ENCODE assay signal across 26 cellular contexts in genomic region chr10:1365540-1366082, GRCh38.
DNase-seq lines count a peak whose midpoint lies in the region; ATAC-seq, FAIRE-seq and TF ChIP-seq lines count a peak whose summit lies in the region.
"Had no signal": no experiment of that assay in that cellular context is flagged by ENCODE, and none has a peak within 500 bp of the region (broad histone marks: within the 10 kb centered on the region; RNA-seq: fewer than 3 reads in every experiment).

No MANE protein-coding gene starts in this region.

- H4K20me1 ChIP-seq in endothelial cell of umbilical vein (replicated peaks; ENCODE audit: control insufficient read depth, extremely low read depth, insufficient read depth, low read length), result no peaks in the 10 kb centered on the region

- H3K9me3 ChIP-seq in endothelial cell of umbilical vein (replicated peaks; ENCODE audit: control insufficient read depth, insufficient read depth, low read length), result no peaks in the 10 kb centered on the region
- H3K9me3 ChIP-seq: HAP-1, SJCRH30 had no signal

- H3K36me3 ChIP-seq in H7 (replicated peaks; ENCODE audit: control insufficient read depth, insufficient read depth, low read length), result no peaks in the 10 kb centered on the region
- H3K36me3 ChIP-seq in endothelial cell of umbilical vein (ENCODE audit: control insufficient read depth in 2 of 2, extremely low read depth in 1 of 2, insufficient read depth in 2 of 2, low read length in 2 of 2), result no peaks in the 10 kb centered on the region
- H3K36me3 ChIP-seq: HAP-1, SJCRH30 had no signal

- TF ChIP-seq CTCF in endothelial cell of umbilical vein (IDR thresholded peaks at IDR 0.05; ENCODE audit: extremely low read depth in 1 of 2, insufficient read depth in 1 of 2, low read depth in 1 of 2, low read length in 2 of 2), result no peak

- no peak overlapping the region for H3K9ac ChIP-seq in endothelial cell of umbilical vein (replicated peaks; ENCODE audit: extremely low read depth, insufficient read depth, low read length)

- POLR2A ChIA-PET in endothelial cell of umbilical vein (lab: Charles Lee), result no interaction called here

- no peak for FAIRE-seq in endothelial cell of umbilical vein (lab: Jason Lieb, UNC)
- FAIRE-seq: GM18507 had no signal

- intact Hi-C loops in endothelial cell of umbilical vein (cut with micrococcal nuclease), result no loop called here

- H3K4me3 ChIP-seq in H7 (ENCODE audit: insufficient read depth, low read depth, low read length), result no peak overlapping the region
- no peak overlapping the region for H3K4me3 ChIP-seq in endothelial cell of umbilical vein (replicated peaks in 1 of 3; ENCODE audit: insufficient read depth in 1 of 3, low read depth in 1 of 3, low read length in 3 of 3)
- H3K4me3 ChIP-seq: GM23338, HAP-1, SJCRH30 had no signal

- H3K27me3 ChIP-seq in H7 (ENCODE audit: control insufficient read depth, insufficient read depth, low read length), result no peaks in the 10 kb centered on the region
- no peaks in the 10 kb centered on the region for H3K27me3 ChIP-seq in endothelial cell of umbilical vein (ENCODE audit: control insufficient read depth in 2 of 2, insufficient read depth in 2 of 2, low read length in 2 of 2)
- H3K27me3 ChIP-seq: SJCRH30 had no signal

- CTCF ChIA-PET in endothelial cell of umbilical vein (lab: Charles Lee), result no interaction called here

- no peaks in the 10 kb centered on the region for H3K9me1 ChIP-seq in endothelial cell of umbilical vein (replicated peaks; ENCODE audit: control insufficient read depth, extremely low read depth, insufficient read depth, low read length)

- no peak for TF ChIP-seq POLR2A in endothelial cell of umbilical vein (IDR thresholded peaks at IDR 0.05; ENCODE audit: low read depth, low read length)

- DNase-seq in D341Med (ENCODE audit: low spot score) (peak; percentile 1), H7 (peak; percentile 11), endothelial cell of umbilical vein (ENCODE audit: low read depth, low spot score) (no peak), NOMO-1 treated with DMSO at 0.1 percent for 48 hours (lab: John Stamatoyannopoulos, UW; ENCODE audit: unreplicated experiment) (no peak)
- DNase-seq in stimulated activated CD8-positive, alpha-beta memory T cell treated with anti-CD3 and anti-CD28 coated beads, Interleukin-4, amount 100 ng/mL, for 48 hours, result peak; percentile 6
- DNase-seq: DMS79 treated with DMSO at 0.1 percent for 48 hours, GF-D8, HFFc6, Karpas-422, NCI-H1092, NCI-H1417 treated with DMSO at 0.1 percent for 48 hours, NCI-H1694 treated with DMSO at 0.1 percent for 48 hours, NCI-H2081, NCI-H2227 treated with DMSO at 0.1 percent for 48 hours, NCI-H69, PC-3, SJCRH30 had no signal

- H3K4me2 ChIP-seq in endothelial cell of umbilical vein (ENCODE audit: insufficient read depth, low read length), result no peak overlapping the region
- H3K4me2 ChIP-seq: GM23338 had no signal

- H3K79me2 ChIP-seq in endothelial cell of umbilical vein (ENCODE audit: control insufficient read depth, insufficient read depth, low read length), result no peaks in the 10 kb centered on the region

- ATAC-seq in GM21390 (IDR thresholded peaks at IDR 0.05; ENCODE audit: unreplicated experiment) (no peak), HG02763 (IDR thresholded peaks at IDR 0.05; ENCODE audit: unreplicated experiment) (no peak)
- ATAC-seq: CD8-positive, alpha-beta T cell; GM23338; PC-3; Right ventricle myocardium inferior; SK-N-SH treated with all-trans-retinoic acid at 6 μM for 48 hours had no signal

- no TSS peak for BruUV-seq in endothelial cell of umbilical vein (replicated peaks; lab: Mats Ljungman, UMichigan)

- H2AFZ ChIP-seq in endothelial cell of umbilical vein (ENCODE audit: low read depth, low read length), result no peak overlapping the region
- H2AFZ ChIP-seq: GM23338 had no signal

- dilution Hi-C loops in endothelial cell of umbilical vein (cut with MboI; ENCODE audit: extremely low pct_ligation_motif_present, low sequenced_read_pairs), result no loop called here

- H3K27ac ChIP-seq in endothelial cell of umbilical vein (ENCODE audit: insufficient read depth, low read depth, low read length), result no peak overlapping the region
- H3K27ac ChIP-seq: C4-2B, SJCRH30 had no signal

- H3K4me1 ChIP-seq in endothelial cell of umbilical vein (ENCODE audit: control insufficient read depth, extremely low read depth, insufficient read depth, low read length), result no peaks in the 10 kb centered on the region
- H3K4me1 ChIP-seq: HAP-1, SJCRH30 had no signal

TF ChIP-seq in endothelial cell of umbilical vein, 7 proteins besides CTCF, POLR2A, EP300 and RAD21:
- no peak for TF ChIP-seq EZH2 (IDR thresholded peaks at IDR 0.05; ENCODE audit: borderline replicate concordance, low read depth, low read length, severe bottlenecking)
- TF ChIP-seq JUN (IDR thresholded peaks at IDR 0.05; ENCODE audit: borderline replicate concordance, insufficient read depth, insufficient read length, low read depth), result peak; percentile 12
- TF ChIP-seq POLR2AphosphoS5 (IDR thresholded peaks at IDR 0.05; ENCODE audit: insufficient read depth, low read depth, low read length), result no peak

Comparison
In these comparisons a context has a peak if more than half of its experiments do, and no peak if none do; other contexts are left out.
1. DNase-seq: peak in D341Med (single experiment), H7 (single experiment) and stimulated activated CD8-positive, alpha-beta memory T cell treated with anti-CD3 and anti-CD28 coated beads, Interleukin-4, amount 100 ng/mL, for 48 hours (single experiment); none in endothelial cell of umbilical vein (single experiment) and NOMO-1 treated with DMSO at 0.1 percent for 48 hours (single experiment).